Comparison of ENCODE assay signal across 10 cellular contexts in the genomic region with DNA sequence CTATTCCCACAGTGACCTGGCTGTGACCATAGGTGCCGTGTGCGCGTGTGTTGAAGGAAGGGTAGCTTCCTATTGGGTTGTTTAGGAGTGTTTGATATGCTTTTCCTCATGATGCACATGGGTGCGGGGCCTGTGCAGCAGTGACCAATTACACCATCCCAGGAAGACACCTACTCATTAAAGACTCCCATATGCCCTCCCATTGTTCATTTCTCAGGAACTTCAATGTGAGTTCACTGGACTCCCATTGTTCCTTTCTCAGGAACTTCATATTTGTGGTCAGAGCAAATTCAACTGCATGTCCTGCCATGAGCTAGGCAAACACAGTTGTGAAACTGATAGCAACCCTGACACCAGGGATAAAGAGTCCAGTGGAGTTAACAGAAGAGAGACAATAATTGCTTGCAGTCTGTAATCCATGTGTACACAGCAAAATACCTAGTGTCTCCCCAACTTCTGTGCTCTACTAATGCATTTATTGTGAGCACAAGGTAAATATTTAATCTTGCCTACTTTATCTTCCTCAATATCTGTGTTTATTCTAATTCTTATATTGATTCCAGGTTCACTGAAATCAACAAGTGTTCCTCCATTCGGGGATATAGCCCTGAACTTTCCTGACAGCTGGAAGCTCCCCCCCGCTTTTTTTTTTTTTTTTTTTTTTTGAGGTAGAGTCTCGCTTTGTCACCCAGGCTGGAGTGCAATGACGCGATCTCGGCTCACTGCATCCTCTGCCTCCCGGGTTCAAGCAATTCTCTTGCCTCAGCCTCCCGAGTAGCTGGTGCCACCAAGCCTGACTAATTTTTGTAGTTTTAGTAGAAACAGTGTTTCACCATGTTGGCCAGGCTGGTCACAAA. TPM values are rescaled to one million over a fixed set of nuclear protein-coding genes. Genes with fewer than 3 reads are reported as not detected.
A peak's percentile ranks its signal among the peaks of the same experiment; 100 is the strongest.
DNase-seq lines count a peak whose midpoint lies in the region; ATAC-seq and TF ChIP-seq lines count a peak whose summit lies in the region.
"Had no signal": no experiment of that assay in that cellular context is flagged by ENCODE, and none has a peak within 500 bp of the region (broad histone marks: within the 10 kb centered on the region; RNA-seq: fewer than 3 reads in every experiment).

No MANE protein-coding gene starts in this region.

- no peaks in the 10 kb centered on the region for H3K9me3 ChIP-seq in mucosa of rectum (ENCODE audit: control insufficient read depth in 2 of 2, low read length in 2 of 2)
- H3K9me3 ChIP-seq: lower lobe of right lung had no signal

- no peak for ATAC-seq in left ventricle myocardium superior

- H3K27ac ChIP-seq in mucosa of rectum (ENCODE audit: low read depth in 2 of 2, low read length in 2 of 2), result peak overlapping the region; percentile 77 to 84
- H3K27ac ChIP-seq: lower lobe of right lung had no signal

- H3K27me3 ChIP-seq in mucosa of rectum (ENCODE audit: control insufficient read depth in 2 of 2, insufficient read depth in 2 of 2, low read length in 2 of 2), result no peaks in the 10 kb centered on the region

- no peak overlapping the region for H3K4me3 ChIP-seq in choroid plexus epithelial cell (ENCODE audit: low read depth, low read length)
- H3K4me3 ChIP-seq in mucosa of rectum (ENCODE audit: low read length in 2 of 2), result no peak overlapping the region
- H3K4me3 ChIP-seq: lower lobe of right lung had no signal

- peaks cover 10 to 38% of the 10 kb centered on the region in 2 donors for H3K4me1 ChIP-seq in mucosa of rectum (ENCODE audit: control insufficient read depth in 2 of 2, insufficient read depth in 2 of 2, low read length in 2 of 2)
- H3K4me1 ChIP-seq: lower lobe of right lung had no signal

- peak; percentile 94 for DNase-seq in DMS53 (lab: John Stamatoyannopoulos, UW)
- DNase-seq in NCI-H526 treated with DMSO at 0.1 percent for 48 hours (lab: John Stamatoyannopoulos, UW), result peak; percentile 35
- DNase-seq in choroid plexus epithelial cell (ENCODE audit: low read depth), result peak; percentile 66
- DNase-seq in Ammon's horn (ENCODE audit: low spot score), result no peak
- DNase-seq in left ventricle myocardium superior, result no peak
- DNase-seq in GM10266 (ENCODE audit: extremely low spot score), result no peak
- DNase-seq in NCI-H345 (lab: John Stamatoyannopoulos, UW), result no peak
- DNase-seq: lower lobe of right lung, T-helper 9 cell had no signal

- no peak overlapping the region for H3K9ac ChIP-seq in mucosa of rectum (ENCODE audit: low read depth in 1 of 2, low read length in 2 of 2)

- no peaks in the 10 kb centered on the region for H3K36me3 ChIP-seq in mucosa of rectum (ENCODE audit: control insufficient read depth in 2 of 2, insufficient read depth in 2 of 2, low read length in 2 of 2)
- H3K36me3 ChIP-seq: lower lobe of right lung had no signal

- TF ChIP-seq CTCF in choroid plexus epithelial cell (conservative IDR thresholded peaks at IDR 0.05; ENCODE audit: low read depth, low read length), result no peak
- TF ChIP-seq CTCF in GM10266 (IDR thresholded peaks at IDR 0.05; ENCODE audit: control insufficient read depth, insufficient read depth, low read depth, missing control alignments), result no peak

- intact Hi-C loops in left ventricle myocardium superior (cut with micrococcal nuclease), result no loop called here

RNA-seq across cellular contexts. Expression of a gene that starts 57.5 kb away (rescaled TPM):
- not detected for total RNA-seq in left ventricle myocardium superior

Comparison
In these comparisons a context has a peak if more than half of its experiments do, and no peak if none do; other contexts are left out.
1. DNase-seq: peak in DMS53 (single experiment), NCI-H526 treated with DMSO at 0.1 percent for 48 hours (single experiment) and choroid plexus epithelial cell (single experiment); none in Ammon's horn (single experiment), left ventricle myocardium superior (single experiment), GM10266 (single experiment) and NCI-H345 (single experiment).